In genomic region chr7:151038951-151039849, GRCh38 we compare ENCODE assay signal across 5 cellular contexts. TPM values are rescaled to one million over a fixed set of nuclear protein-coding genes. Genes with fewer than 3 reads are reported as not detected.
DNase-seq lines count a peak whose midpoint lies in the region; ATAC-seq and TF ChIP-seq lines count a peak whose summit lies in the region.

No MANE protein-coding gene starts in this region.

- H3K9me3 Mint-ChIP-seq in activated B cell treated with CpG ODN at 0.5 μM for 24 hours, result no peaks in the 10 kb centered on the region

- H3K27ac Mint-ChIP-seq in activated B cell treated with CpG ODN at 0.5 μM for 24 hours, result no peak overlapping the region

- no peak for DNase-seq in activated B cell treated with CpG ODN at 0.5 μM for 24 hours
- peak; percentile 96 for DNase-seq in fibroblast of villous mesenchyme (ENCODE audit: low read depth)
- peak; percentile 57 for DNase-seq in stimulated activated CD4-positive, alpha-beta T cell treated with anti-CD3 and anti-CD28 coated beads, Interleukin-4, amount 100 ng/mL, for 1 hour
- no peak for DNase-seq in middle frontal gyrus (ENCODE audit: extremely low spot score, low spot score)

- CTCF ChIA-PET in activated B cell treated with CpG ODN at 0.5 μM for 24 hours (lab: Charles Lee), result no interaction called here

- H3K36me3 Mint-ChIP-seq in activated B cell treated with CpG ODN at 0.5 μM for 24 hours (ENCODE audit: low read depth), result peaks cover 22% of the 10 kb centered on the region

- TF ChIP-seq CTCF in activated B cell treated with CpG ODN at 0.5 μM for 24 hours (IDR thresholded peaks at IDR 0.05), result no peak
- TF ChIP-seq CTCF in fibroblast of villous mesenchyme (IDR thresholded peaks at IDR 0.05; ENCODE audit: insufficient read depth, low read depth, low read length), result no peak

- POLR2A ChIA-PET in activated B cell treated with CpG ODN at 0.5 μM for 24 hours (lab: Charles Lee), result interaction anchor here (0.9 kb wide), 1 partner anchor 11 kb away, joined by 3 read pairs; the partner anchor contains the start of gene ABCB8

- H3K4me3 ChIP-seq in fibroblast of villous mesenchyme (ENCODE audit: low read depth, low read length), result no peak overlapping the region

- H3K4me1 Mint-ChIP-seq in activated B cell treated with CpG ODN at 0.5 μM for 24 hours, result peaks cover 6% of the 10 kb centered on the region

- H3K4me3 Mint-ChIP-seq in activated B cell treated with CpG ODN at 0.5 μM for 24 hours, result no peak overlapping the region

- no peaks in the 10 kb centered on the region for H3K27me3 Mint-ChIP-seq in activated B cell treated with CpG ODN at 0.5 μM for 24 hours

- ATAC-seq in HG03565 (IDR thresholded peaks at IDR 0.05; ENCODE audit: unreplicated experiment) (peak; percentile 41), activated B cell treated with CpG ODN at 0.5 μM for 24 hours (ENCODE audit: low read depth) (peak; percentile 40)

- intact Hi-C loops in activated B cell treated with CpG ODN at 0.5 μM for 24 hours (cut with micrococcal nuclease), result no loop called here

RNA-seq across cellular contexts. Expression of gene ASIC3, which starts 9.1 kb away (rescaled TPM):
- total RNA-seq in activated B cell treated with CpG ODN at 0.5 μM for 24 hours, result 1.2 TPM in 2 replicates
- total RNA-seq in fibroblast of villous mesenchyme, result under 0.01 and 0.32 TPM in 2 replicates

RNA-seq across cellular contexts. Expression of gene ABCB8, which starts 10.9 kb away (rescaled TPM):
- total RNA-seq in activated B cell treated with CpG ODN at 0.5 μM for 24 hours (38.9 and 46.5 TPM in 2 replicates), fibroblast of villous mesenchyme (35.4 and 36.4 TPM in 2 replicates)

RNA-seq across cellular contexts. Expression of gene ATG9B, which starts 14.9 kb away (rescaled TPM):
- total RNA-seq in activated B cell treated with CpG ODN at 0.5 μM for 24 hours, result 1.8 and 2.3 TPM in 2 replicates
- total RNA-seq in fibroblast of villous mesenchyme, result under 0.01 and 0.32 TPM in 2 replicates

RNA-seq across cellular contexts. Expression of gene CDK5, which starts 18.5 kb away (rescaled TPM):
- total RNA-seq in activated B cell treated with CpG ODN at 0.5 μM for 24 hours, result 7.5 and 8.1 TPM in 2 replicates
- total RNA-seq in fibroblast of villous mesenchyme, result 22.2 and 22.9 TPM in 2 replicates

RNA-seq across cellular contexts. Expression of gene SLC4A2, which starts 20.2 kb away (rescaled TPM):
- total RNA-seq in activated B cell treated with CpG ODN at 0.5 μM for 24 hours (69.1 and 72.5 TPM in 2 replicates), fibroblast of villous mesenchyme (85.5 and 102 TPM in 2 replicates)

Comparison
In these comparisons a context has a peak if more than half of its experiments do, and no peak if none do; other contexts are left out.
1. DNase-seq: peak in fibroblast of villous mesenchyme (single experiment) and stimulated activated CD4-positive, alpha-beta T cell treated with anti-CD3 and anti-CD28 coated beads, Interleukin-4, amount 100 ng/mL, for 1 hour (single experiment); none in activated B cell treated with CpG ODN at 0.5 μM for 24 hours (single experiment) and middle frontal gyrus (single experiment).